ENCODE assay signal across 8 cellular contexts in genomic region chr5:64147849-64148441, GRCh38. TPM values are rescaled to one million over a fixed set of nuclear protein-coding genes. Genes with fewer than 3 reads are reported as not detected.
DNase-seq lines count a peak whose midpoint lies in the region; FAIRE-seq and TF ChIP-seq lines count a peak whose summit lies in the region.

No MANE protein-coding gene starts in this region.

- 18% methylated on average over 7 of the region's 7 CpGs for WGBS in thyroid gland, 2 donors

- no peak overlapping the region for H3K4me3 ChIP-seq in thyroid gland (replicated peaks in 1 of 3)

- no peak overlapping the region for H3K4me3 Mint-ChIP-seq in brain

- H3K27ac ChIP-seq in thyroid gland, result no peak overlapping the region

- no peaks in the 10 kb centered on the region for H3K9me3 ChIP-seq in thyroid gland

- intact Hi-C loops in thyroid gland (cut with DNase I), result loop anchor here (5.0 kb wide), 2 partner anchors 59 to 464 kb away; no protein-coding TSS in a partner anchor

- no peaks in the 10 kb centered on the region for H3K27me3 ChIP-seq in thyroid gland

- no peak overlapping the region for H3K27ac Mint-ChIP-seq in brain

- peak; percentile 91 to 93 for TF ChIP-seq CTCF in brain (conservative IDR thresholded peaks at IDR 0.05)
- peak; percentile 42 to 96 (median 88) for TF ChIP-seq CTCF in thyroid gland (IDR thresholded peaks at IDR 0.05)

- H3K4me1 ChIP-seq in thyroid gland, result peaks cover 0 to 3% of the 10 kb centered on the region in 2 donors

- H3K36me3 Mint-ChIP-seq in brain, result no peaks in the 10 kb centered on the region

- H3K27me3 Mint-ChIP-seq in brain, result no peaks in the 10 kb centered on the region

- peak; percentile 11 for DNase-seq in COLO668 (lab: John Stamatoyannopoulos, UW; ENCODE audit: unreplicated experiment)
- peak; percentile 31 for DNase-seq in GM19238 (ENCODE audit: insufficient read length, low spot score)
- DNase-seq in NCI-H1105 (lab: John Stamatoyannopoulos, UW), result peak; percentile 6
- DNase-seq in thyroid gland, result peak; percentile 71 to 79
- no peak for DNase-seq in activated gamma-delta T cell treated with Interleukin-2 at 50 U/mL for 16 hours
- no peak for DNase-seq in T-helper 1 cell

- H3K9me3 Mint-ChIP-seq in brain, result peaks cover 0 to 8% (median 0%) of the 10 kb centered on the region in 5 experiments

- TF ChIP-seq POLR2A in thyroid gland (IDR thresholded peaks at IDR 0.05), result no peak

- no peaks in the 10 kb centered on the region for H3K36me3 ChIP-seq in thyroid gland

- H3K4me1 Mint-ChIP-seq in brain, result peaks cover 6% of the 10 kb centered on the region

- FAIRE-seq in islet of Langerhans (lab: Jason Lieb, UNC), result peak; percentile 97

RNA-seq across cellular contexts. Expression of gene RNF180, which starts 17.7 kb away (rescaled TPM):
- 0.64 TPM for polyA plus RNA-seq in brain (ENCODE audit: insufficient read depth, low read depth, low replicate concordance)
- 10 to 100 TPM; 50.5 to 99.0 (median 63.1) TPM for total RNA-seq in thyroid gland

Comparison
In these comparisons a context has a peak if more than half of its experiments do, and no peak if none do; other contexts are left out.
1. DNase-seq: peak in COLO668 (single experiment), GM19238 (single experiment), NCI-H1105 (single experiment) and thyroid gland (2 of 2); none in activated gamma-delta T cell treated with Interleukin-2 at 50 U/mL for 16 hours (single experiment) and T-helper 1 cell (0 of 5).